In genomic region chr3:187085021-187085666, GRCh38 we compare ENCODE assay signal across 15 cellular contexts.
"Had no signal": no experiment of that assay in that cellular context is flagged by ENCODE, and none has a peak within 500 bp of the region (broad histone marks: within the 10 kb centered on the region; RNA-seq: fewer than 3 reads in every experiment).

No MANE protein-coding gene starts in this region.

- H3K9me3 ChIP-seq: ovary, vagina had no signal

- H3K27me3 ChIP-seq: left lung, ovary, transverse colon, vagina had no signal

- H3K4me1 ChIP-seq: vagina had no signal

- H3K36me3 ChIP-seq: left lung, ovary, transverse colon, vagina had no signal

- ATAC-seq: esophagus mucosa; left lung; stimulated activated naive B cell treated with anti-CD40 and anti-IgM and Interleukin-4, amounts not matched to agents 10 μg/mL and 1 μg/mL and 100 μg/mL, for 72 hours; T-helper 17 cell had no signal

- DNase-seq: activated CD4-positive, alpha-beta T cell treated with anti-CD3 and anti-CD28 coated beads for 4 hours; activated naive CD4-positive, alpha-beta T cell; anterior cingulate cortex; hippocampal formation; kidney; left lung; ovary; stimulated activated CD4-positive, alpha-beta T cell treated with anti-CD3 and anti-CD28 coated beads, Interleukin-2, amount 100 ng/mL, for 48 hours; stimulated activated naive B cell treated with anti-CD40 and anti-IgM and Interleukin-4, amounts not matched to agents 10 μg/mL and 1 μg/mL and 100 μg/mL, for 72 hours; T-helper 17 cell; transverse colon had no signal

- H3K4me3 ChIP-seq: left lung, ovary, transverse colon, vagina had no signal

- H3K4me3 Mint-ChIP-seq: activated T-helper 1 cell treated with anti-CD3 and anti-CD28 coated beads, Interleukin-12 subunit alpha, Interleukin-12 subunit beta, Interleukin-2, Interleukin-4 antibody, amounts not matched to agents 30 ng/mL and 10 ng/mL and 1 ng/mL, durations not matched to agents 14 hours and 24 hours and 36 hours; stimulated activated naive B cell treated with anti-CD40 and anti-IgM and Interleukin-4, amounts not matched to agents 10 μg/mL and 1 μg/mL and 100 μg/mL, for 72 hours; T-helper 17 cell; WTC11 had no signal

- H3K27me3 Mint-ChIP-seq: stimulated activated naive B cell treated with anti-CD40 and anti-IgM and Interleukin-4, amounts not matched to agents 10 μg/mL and 1 μg/mL and 100 μg/mL, for 72 hours; T-helper 17 cell had no signal

- H3K27ac Mint-ChIP-seq: activated T-helper 1 cell treated with anti-CD3 and anti-CD28 coated beads, Interleukin-12 subunit alpha, Interleukin-12 subunit beta, Interleukin-2, Interleukin-4 antibody, amounts not matched to agents 30 ng/mL and 10 ng/mL and 1 ng/mL, durations not matched to agents 14 hours and 24 hours and 36 hours; stimulated activated naive B cell treated with anti-CD40 and anti-IgM and Interleukin-4, amounts not matched to agents 10 μg/mL and 1 μg/mL and 100 μg/mL, for 72 hours; T-helper 17 cell; WTC11 had no signal

- H3K27ac ChIP-seq: left lung, ovary, transverse colon, vagina had no signal
